18 cellular contexts compared by ENCODE assay signal in genomic region chr14:67963545-67963944, GRCh38.
DNase-seq lines count a peak whose midpoint lies in the region; ATAC-seq, FAIRE-seq and TF ChIP-seq lines count a peak whose summit lies in the region.
"Had no signal": no experiment of that assay in that cellular context is flagged by ENCODE, and none has a peak within 500 bp of the region (broad histone marks: within the 10 kb centered on the region; RNA-seq: fewer than 3 reads in every experiment).

No MANE protein-coding gene starts in this region.

- no peaks in the 10 kb centered on the region for H3K9me1 ChIP-seq in IMR-90 (ENCODE audit: insufficient read depth, low read length)

- H3K27me3 ChIP-seq in IMR-90 (ENCODE audit: control insufficient read depth, insufficient read depth, low read length) (no peaks in the 10 kb centered on the region; the same call in 1 of the 2 replicates), suprapubic skin (no peaks in the 10 kb centered on the region), body of pancreas (no peaks in the 10 kb centered on the region)
- H3K27me3 ChIP-seq: cardiac muscle cell had no signal

- H3K4me1 ChIP-seq in IMR-90 (ENCODE audit: control insufficient read depth, insufficient read depth, low read length) (no peaks in the 10 kb centered on the region), suprapubic skin (peaks cover 47% of the 10 kb centered on the region), body of pancreas (peaks cover 25% of the 10 kb centered on the region)

- intact Hi-C loops in IMR-90 (cut with micrococcal nuclease) (no loop called here), body of pancreas (cut with DNase I) (no loop called here)

- H3K9me3 ChIP-seq in IMR-90 (ENCODE audit: control insufficient read depth, insufficient read depth, low read length) (no peaks in the 10 kb centered on the region), suprapubic skin (no peaks in the 10 kb centered on the region), body of pancreas (no peaks in the 10 kb centered on the region)

- no peak overlapping the region for H3K23ac ChIP-seq in IMR-90 (ENCODE audit: low read depth, low read length)

- no peak overlapping the region for H3K18ac ChIP-seq in IMR-90 (ENCODE audit: low read depth, low read length)

- no peak overlapping the region for H3K14ac ChIP-seq in IMR-90 (replicated peaks; ENCODE audit: low read depth, low read length)

- no peak overlapping the region for H4K91ac ChIP-seq in IMR-90 (ENCODE audit: insufficient read depth, low read depth, low read length)

- H3K36me3 Mint-ChIP-seq in mesothelial cell of epicardium = peaks cover 16% of the 10 kb centered on the region

- DNase-seq in IMR-90 (no peak), mesothelial cell of epicardium (ENCODE audit: low spot score in 2 of 2, unreplicated experiment in 2 of 2) (no peak), suprapubic skin (ENCODE audit: low spot score in 2 of 2) (no peak), hepatic stellate cell (ENCODE audit: low spot score) (no peak), body of pancreas (no peak)
- no peak for DNase-seq in activated CD4-positive, alpha-beta T cell treated with anti-CD3 and anti-CD28 coated beads, Interleukin-2, amount 50 U/mL, for 4 hours
- DNase-seq: activated naive CD8-positive, alpha-beta T cell treated with anti-CD3 and anti-CD28 coated beads, Interleukin-2, amount 50 U/mL, for 24 hours; hypothalamus; NCI-H1092; NCI-H510A treated with DMSO at 0.1 percent for 48 hours; SIG-M5; stimulated activated CD4-positive, alpha-beta T cell treated with anti-CD3 and anti-CD28 coated beads, Interleukin-1b, Interleukin-23, amount 100 ng/mL, for 48 hours; T-helper 2 cell had no signal

- no peak overlapping the region for H2AK5ac ChIP-seq in IMR-90 (ENCODE audit: low read depth, low read length)

- peak; percentile 35 for FAIRE-seq in endometrium (lab: Jason Lieb, UNC)
- FAIRE-seq: D721Med had no signal

- ATAC-seq in IMR-90 (ENCODE audit: low read depth) = peak; percentile 65
- no peak for ATAC-seq in body of pancreas
- no peak for ATAC-seq in GM18858 (IDR thresholded peaks at IDR 0.05; ENCODE audit: unreplicated experiment)
- ATAC-seq: activated naive CD8-positive, alpha-beta T cell treated with anti-CD3 and anti-CD28 coated beads, Interleukin-2, amount 50 U/mL, for 24 hours had no signal

- BruUV-seq in IMR-90 (replicated peaks; lab: Mats Ljungman, UMichigan) = no TSS peak

- H2AFZ ChIP-seq in IMR-90 (replicated peaks; ENCODE audit: low read length, poor library complexity) = no peak overlapping the region

- no peak overlapping the region for H3K4me3 Mint-ChIP-seq in mesothelial cell of epicardium
- H3K4me3 Mint-ChIP-seq: activated naive CD8-positive, alpha-beta T cell treated with anti-CD3 and anti-CD28 coated beads, Interleukin-2, amount 50 U/mL, for 24 hours; stimulated activated naive CD8-positive, alpha-beta T cell treated with anti-CD3 and anti-CD28 coated beads, Interleukin-15, Interleukin-2, amounts not matched to agents 100 ng/mL and 50 ng/mL, for 24 hours had no signal

- no peak overlapping the region for H3K9ac ChIP-seq in IMR-90 (ENCODE audit: low read depth, low read length)

- peaks cover 3% of the 10 kb centered on the region for H3K9me3 Mint-ChIP-seq in mesothelial cell of epicardium

- peaks cover 56% of the 10 kb centered on the region for H3K4me1 Mint-ChIP-seq in mesothelial cell of epicardium

- H3K4me3 ChIP-seq in IMR-90 (ENCODE audit: insufficient read depth, low read depth, low read length) (no peak overlapping the region), suprapubic skin (no peak overlapping the region), body of pancreas (no peak overlapping the region)
- H3K4me3 ChIP-seq: cardiac muscle cell had no signal

- in situ Hi-C loops in IMR-90 (cut with MboI; ENCODE audit: low sequenced_read_pairs) = no loop called here

- H2BK5ac ChIP-seq in IMR-90 (ENCODE audit: low read depth, low read length, poor library complexity, severe bottlenecking) = no peak overlapping the region

- H3K27ac Mint-ChIP-seq in mesothelial cell of epicardium = peak overlapping the region; percentile 93
- H3K27ac Mint-ChIP-seq: activated naive CD8-positive, alpha-beta T cell treated with anti-CD3 and anti-CD28 coated beads, Interleukin-2, amount 50 U/mL, for 24 hours; stimulated activated naive CD8-positive, alpha-beta T cell treated with anti-CD3 and anti-CD28 coated beads, Interleukin-15, Interleukin-2, amounts not matched to agents 100 ng/mL and 50 ng/mL, for 24 hours had no signal

- POLR2A ChIA-PET in IMR-90 (lab: Charles Lee; ENCODE audit: unreplicated experiment) = no interaction called here

- H4K20me1 ChIP-seq in IMR-90 (ENCODE audit: insufficient read depth, low read length) = no peaks in the 10 kb centered on the region

- no peak overlapping the region; the same call in 1 of the 2 replicates for H3K56ac ChIP-seq in IMR-90 (ENCODE audit: extremely low read depth, insufficient read depth, low read length)

- H3K27me3 Mint-ChIP-seq in mesothelial cell of epicardium (ENCODE audit: low read depth) = no peaks in the 10 kb centered on the region
- H3K27me3 Mint-ChIP-seq: activated naive CD8-positive, alpha-beta T cell treated with anti-CD3 and anti-CD28 coated beads, Interleukin-2, amount 50 U/mL, for 24 hours; stimulated activated naive CD8-positive, alpha-beta T cell treated with anti-CD3 and anti-CD28 coated beads, Interleukin-15, Interleukin-2, amounts not matched to agents 100 ng/mL and 50 ng/mL, for 24 hours had no signal

- H2AK9ac ChIP-seq in IMR-90 (replicated peaks; ENCODE audit: low read depth, low read length, poor library complexity) = no peak overlapping the region

- H3K27ac ChIP-seq in IMR-90 (ENCODE audit: insufficient read depth, low read length) (no peak overlapping the region), suprapubic skin (peak overlapping the region; percentile 80), body of pancreas (no peak overlapping the region)
- H3K27ac ChIP-seq: cardiac muscle cell had no signal

- TF ChIP-seq EP300 in suprapubic skin (IDR thresholded peaks at IDR 0.05) = no peak

- H3K79me1 ChIP-seq in IMR-90 (ENCODE audit: low read depth in 1 of 2, low read length in 2 of 2) = no peaks in the 10 kb centered on the region

- TF ChIP-seq RAD21 in IMR-90 (IDR thresholded peaks at IDR 0.05; ENCODE audit: low read length) = no peak

- dilution Hi-C loops in IMR-90 (cut with HindIII; ENCODE audit: low sequenced_read_pairs, unreplicated experiment) = no loop called here

- H2BK120ac ChIP-seq in IMR-90 (ENCODE audit: low read depth, low read length) = no peak overlapping the region

- no CpG with 5 or more reads among the region's 2 CpGs for WGBS in IMR-90 (ENCODE audit: extremely low coverage in 2 of 2, insufficient read length in 1 of 2), 2 experiments
- WGBS in suprapubic skin = 25% methylated on average over 2 of the region's 2 CpGs
- 30 to 38% methylated on average over 2 of the region's 2 CpGs for WGBS in body of pancreas, 2 donors

- TF ChIP-seq POLR2A in IMR-90 (IDR thresholded peaks at IDR 0.05; ENCODE audit: low read depth, low read length) (no peak), suprapubic skin (IDR thresholded peaks at IDR 0.05) (no peak), body of pancreas (IDR thresholded peaks at IDR 0.05) (no peak)

- no peak overlapping the region for H3K4ac ChIP-seq in IMR-90 (ENCODE audit: low read depth, low read length)

- CTCF ChIA-PET in IMR-90 (lab: Yijun Ruan, JAX) = no interaction called here

- H4K8ac ChIP-seq in IMR-90 (ENCODE audit: low read depth in 2 of 2, low read length in 2 of 2) = no peak overlapping the region

- H4K5ac ChIP-seq in IMR-90 (ENCODE audit: low read depth, low read length) = no peak overlapping the region

- no peak overlapping the region; the same call in 1 of the 2 replicates for H3K4me2 ChIP-seq in IMR-90 (ENCODE audit: low read depth, low read length)

- H2BK15ac ChIP-seq in IMR-90 (ENCODE audit: low read depth, low read length) = no peak overlapping the region

- no peak for TF ChIP-seq CTCF in IMR-90 (conservative IDR thresholded peaks at IDR 0.05; ENCODE audit: low read depth, low read length)
- TF ChIP-seq CTCF in mesothelial cell of epicardium (IDR thresholded peaks at IDR 0.05; ENCODE audit: unreplicated experiment) = no peak
- TF ChIP-seq CTCF in suprapubic skin (IDR thresholded peaks at IDR 0.05) = no peak
- no peak for TF ChIP-seq CTCF in body of pancreas (IDR thresholded peaks at IDR 0.05)

- no peaks in the 10 kb centered on the region for H3K36me3 ChIP-seq in IMR-90 (ENCODE audit: control insufficient read depth, insufficient read depth, low read length)
- no peaks in the 10 kb centered on the region for H3K36me3 ChIP-seq in suprapubic skin
- no peaks in the 10 kb centered on the region for H3K36me3 ChIP-seq in body of pancreas (replicated peaks in 1 of 2; ENCODE audit: insufficient read depth in 1 of 2, low read depth in 2 of 2)
- H3K36me3 ChIP-seq: cardiac muscle cell had no signal

- H2BK20ac ChIP-seq in IMR-90 (ENCODE audit: low read depth, low read length) = no peak overlapping the region

TF ChIP-seq in IMR-90, 13 proteins besides CTCF, POLR2A, EP300 and RAD21 (continues in another document):
- no peak for TF ChIP-seq USF2 (IDR thresholded peaks at IDR 0.05; ENCODE audit: low read depth, low read length)
- no peak for TF ChIP-seq NFE2L2 (IDR thresholded peaks at IDR 0.05; ENCODE audit: low read depth, low read length)
- TF ChIP-seq MXI1 (IDR thresholded peaks at IDR 0.05; ENCODE audit: borderline replicate concordance, low read depth, low read length) = no peak
- no peak for TF ChIP-seq RFX5 (IDR thresholded peaks at IDR 0.05; ENCODE audit: low read depth, low read length)
- no peak for TF ChIP-seq MAFK (IDR thresholded peaks at IDR 0.05; ENCODE audit: low read depth, low read length)
- no peak for TF ChIP-seq FOS (IDR thresholded peaks at IDR 0.05; ENCODE audit: low read depth, low read length)
- TF ChIP-seq MAZ (IDR thresholded peaks at IDR 0.05; ENCODE audit: borderline replicate concordance, low read depth, low read length) = no peak
- no peak for TF ChIP-seq RCOR1 (IDR thresholded peaks at IDR 0.05; ENCODE audit: insufficient replicate concordance, low read length)
- TF ChIP-seq BHLHE40 (IDR thresholded peaks at IDR 0.05; ENCODE audit: low read depth, low read length) = no peak
- no peak for TF ChIP-seq SMC3 (IDR thresholded peaks at IDR 0.05; ENCODE audit: low read depth, low read length)
